Comparison of ENCODE assay signal across 1 cellular context in genomic region chr6:37507082-37507481, GRCh38.
TF ChIP-seq lines count a peak whose summit lies in the region.

No MANE protein-coding gene starts in this region.

TF ChIP-seq in GM23338, 12 proteins besides CTCF, POLR2A, EP300 and RAD21:
- TF ChIP-seq CREB1 (CRISPR knock-in tag; IDR thresholded peaks at IDR 0.05; ENCODE audit: low read depth) (no peak), POLR2AphosphoS5 (IDR thresholded peaks at IDR 0.05; ENCODE audit: low read depth) (no peak), JUNB (IDR thresholded peaks at IDR 0.05; ENCODE audit: unreplicated experiment) (no peak)
